Comparison of ENCODE assay signal across 8 cellular contexts in genomic region chr7:2694122-2694436, GRCh38. TPM values are rescaled to one million over a fixed set of nuclear protein-coding genes. Genes with fewer than 3 reads are reported as not detected.
DNase-seq lines count a peak whose midpoint lies in the region; ATAC-seq, FAIRE-seq and TF ChIP-seq lines count a peak whose summit lies in the region.
"Not testable (repeated sequence)": the region's sequence is repeated elsewhere in the genome, so short reads cannot be mapped to it uniquely, and the experiment has no call there.
"Had no signal": no experiment of that assay in that cellular context is flagged by ENCODE, and none has a peak within 500 bp of the region (broad histone marks: within the 10 kb centered on the region; RNA-seq: fewer than 3 reads in every experiment).

No MANE protein-coding gene starts in this region.

- TF ChIP-seq EP300 in K562 (IDR thresholded peaks at IDR 0.05; ENCODE audit: low read length), result not testable (repeated sequence)

- POLR2A ChIA-PET in K562 (lab: Yijun Ruan, JAX), result interaction anchor here (0.7 to 1.2 kb wide), 2 partner anchors 16 to 21 kb away, joined by 3 to 6 read pairs; no protein-coding TSS in a partner anchor

- WGBS in K562 (ENCODE audit: insufficient coverage, low coverage, missing lambda C conversion rate), result 46% methylated on average over 8 of the region's 8 CpGs
- 67% methylated on average over 8 of the region's 8 CpGs for WGBS in right cardiac atrium

- peak overlapping the region in 6 of 7 donors; percentile 41 to 97 (median 90) for H3K27ac Mint-ChIP-seq in CD14-positive monocyte

- H3K9me3 Mint-ChIP-seq in CD14-positive monocyte, result peaks cover 0 to 12% (median 2%) of the 10 kb centered on the region in 7 donors

- not testable (repeated sequence) for H3K4me3 ChIP-seq in K562; right cardiac atrium (ENCODE audit: low read length); osteoblast (ENCODE audit: insufficient read depth, low read length)

- not testable (repeated sequence) for H3K36me3 ChIP-seq in K562 (ENCODE audit: control insufficient read depth, insufficient read depth, low read length); osteoblast (ENCODE audit: insufficient read depth, low read length)

- H3K4me2 ChIP-seq in K562 (ENCODE audit: insufficient read depth, low read length); osteoblast (ENCODE audit: insufficient read depth, low read length): not testable (repeated sequence)

- H3K4me3 Mint-ChIP-seq in CD14-positive monocyte, result not testable (repeated sequence)

- H2AFZ ChIP-seq in K562 (ENCODE audit: low read depth, low read length), result peak overlapping the region; percentile 45; the same call in 1 of the 2 replicates
- H2AFZ ChIP-seq in osteoblast (ENCODE audit: low read length), result not testable (repeated sequence)

- not testable (repeated sequence) for H3K36me3 Mint-ChIP-seq in CD14-positive monocyte

- H3K9me1 ChIP-seq in K562 (ENCODE audit: control insufficient read depth, insufficient read depth, low read length), result not testable (repeated sequence)

- not testable (repeated sequence) for TF ChIP-seq RAD21 in K562 (CRISPR knock-in tag; conservative IDR thresholded peaks at IDR 0.05 in 1 of 2, IDR thresholded peaks at IDR 0.05 in 1 of 2)

- BruUV-seq in K562 (replicated peaks; lab: Mats Ljungman, UMichigan), result not testable (repeated sequence)

- H3K9me3 ChIP-seq in K562 (replicated peaks; ENCODE audit: control insufficient read depth, insufficient read depth, low read depth, low read length); right cardiac atrium (ENCODE audit: control insufficient read depth, low read length); osteoblast (ENCODE audit: low read depth, low read length): not testable (repeated sequence)

- CTCF ChIA-PET in K562 (lab: Yijun Ruan, JAX; ENCODE audit: low intra/inter-chr PET ratio), result not testable (repeated sequence)

- peaks cover 33 to 47% (median 37%) of the 10 kb centered on the region in 3 donors for H3K27me3 Mint-ChIP-seq in CD14-positive monocyte (ENCODE audit: low read depth in 3 of 3)

- DNase-seq in CD14-positive monocyte (ENCODE audit: low spot score); GM12891 (ENCODE audit: insufficient read length, low spot score); K562 (ENCODE audit: extremely low read depth in 1 of 4, low spot score in 3 of 4): not testable (repeated sequence)
- peak; percentile 75 for DNase-seq in RCC 7860 (ENCODE audit: low spot score)
- peak in 2 of 3 donors; percentile 9 to 31 for DNase-seq in right cardiac atrium
- peak; percentile 64 for DNase-seq in osteoblast (ENCODE audit: insufficient read length, low spot score, missing footprints)

- not testable (repeated sequence) for H3K79me2 ChIP-seq in K562 (ENCODE audit: control insufficient read depth, insufficient read depth, low read length); osteoblast (ENCODE audit: insufficient read depth, low read length)

- peaks cover 48% of the 10 kb centered on the region for H3K4me1 Mint-ChIP-seq in CD14-positive monocyte

- not testable (repeated sequence) for TF ChIP-seq CTCF in CD14-positive monocyte (IDR thresholded peaks at IDR 0.05); K562 (IDR thresholded peaks at IDR 0.05 in 2 of 3, conservative IDR thresholded peaks at IDR 0.05 in 1 of 3; ENCODE audit: insufficient read depth in 2 of 3, low read depth in 1 of 3, low read length in 3 of 3); osteoblast (IDR thresholded peaks at IDR 0.05; ENCODE audit: extremely low read depth, low read depth, low read length)

- H3K27ac ChIP-seq in K562 (ENCODE audit: extremely low read depth, low read depth, low read length); right cardiac atrium (ENCODE audit: low read length); osteoblast (ENCODE audit: low read depth, low read length): not testable (repeated sequence)

- FAIRE-seq in GM12891 (lab: Jason Lieb, UNC), result peak; percentile 43
- not testable (repeated sequence) for FAIRE-seq in RCC 7860 (lab: Jason Lieb, UNC)
- peak; percentile 81 for FAIRE-seq in K562 (lab: Jason Lieb, UNC)

- intact Hi-C loops in CD14-positive monocyte (cut with micrococcal nuclease); K562 (cut with micrococcal nuclease); right cardiac atrium (cut with DNase I): not testable (repeated sequence)

- in situ Hi-C loops in K562 (cut with MboI), result not testable (repeated sequence)

- not testable (repeated sequence) for ATAC-seq in K562, right cardiac atrium

- H3K9ac ChIP-seq in K562 (ENCODE audit: insufficient read depth in 1 of 2, low read depth in 2 of 2, low read length in 2 of 2), result not testable (repeated sequence)

- not testable (repeated sequence) for H3K4me1 ChIP-seq in K562 (replicated peaks in 1 of 2; ENCODE audit: control insufficient read depth in 2 of 2, insufficient read depth in 2 of 2, low read length in 2 of 2); right cardiac atrium (ENCODE audit: control insufficient read depth, insufficient read depth, low read length); osteoblast (ENCODE audit: insufficient read depth, low read length)

- H4K20me1 ChIP-seq in K562 (replicated peaks; ENCODE audit: control insufficient read depth, insufficient read depth, low read length); osteoblast (ENCODE audit: insufficient read depth, low read length): not testable (repeated sequence)

- not testable (repeated sequence) for TF ChIP-seq POLR2A in GM12891 (IDR thresholded peaks at IDR 0.05; ENCODE audit: low read depth, low read length); K562 (conservative IDR thresholded peaks at IDR 0.05)

- peaks cover 21 to 42% of the 10 kb centered on the region in 2 experiments for H3K27me3 ChIP-seq in K562 (ENCODE audit: control insufficient read depth in 2 of 2, insufficient read depth in 2 of 2, low read length in 2 of 2)
- not testable (repeated sequence) for H3K27me3 ChIP-seq in right cardiac atrium (ENCODE audit: control insufficient read depth, insufficient read depth); osteoblast (ENCODE audit: insufficient read depth, low read length)

TF ChIP-seq in K562, 482 proteins besides CTCF, POLR2A, EP300 and RAD21:
- TF ChIP-seq ZNF584 (CRISPR knock-in tag; IDR thresholded peaks at IDR 0.05; ENCODE audit: low read depth) (peak; percentile 46; the same call in 1 of the 2 replicates), NRF1 (conservative IDR thresholded peaks at IDR 0.05 in 1 of 2, IDR thresholded peaks at IDR 0.05 in 1 of 2) (peak in 1 of 2 experiments; percentile 38; a peak in 1 of 4 replicates), RBFOX2 (IDR thresholded peaks at IDR 0.05; ENCODE audit: low read depth, low read length) (peak; percentile 62), JUN (IDR thresholded peaks at IDR 0.05; ENCODE audit: borderline replicate concordance, low read depth, low read length) (0 out of 2 replicates have a peak, but pooled peaks have one; percentile 3), NR2C2 (tag; IDR thresholded peaks at IDR 0.05) (peak; percentile 60; the same call in 1 of the 2 replicates), ZNF175 (CRISPR knock-in tag; IDR thresholded peaks at IDR 0.05; ENCODE audit: low read depth) (peak; percentile 52), CEBPG (tag; conservative IDR thresholded peaks at IDR 0.05 in 1 of 2, IDR thresholded peaks at IDR 0.05 in 1 of 2) (peak in 1 of 2 experiments; percentile 72; a peak in 2 of 4 replicates), ATF3 (IDR thresholded peaks at IDR 0.05) (peak; percentile 53; the same call in 1 of the 2 replicates), C11orf30 (IDR thresholded peaks at IDR 0.05; ENCODE audit: low read depth) (0 out of 2 replicates have a peak, but pooled peaks have one; percentile 2)
- TF ChIP-seq JUN (CRISPR knock-in tag; IDR thresholded peaks at IDR 0.05; ENCODE audit: borderline replicate concordance); NR2C2 (CRISPR knock-in tag; IDR thresholded peaks at IDR 0.05); CEBPG (CRISPR knock-in tag; IDR thresholded peaks at IDR 0.05); ATF3 (CRISPR knock-in tag; conservative IDR thresholded peaks at IDR 0.05): not testable (repeated sequence)

RNA-seq across cellular contexts. Expression of gene AMZ1, which starts 6.1 kb away (rescaled TPM):
- polyA plus RNA-seq in CD14-positive monocyte (under 1 TPM; 0.09 to 0.14 TPM), K562 (2011; rRNA removed) (not detected in 2 replicates), K562 (2014; fragmentation: Illumina TruSeq; extraction: Trizol) (not detected in 2 replicates), K562 (2014; fragmentation: Nextera tagmentation; extraction: Ambion mirVana) (not detected), K562 (2014; rRNA removed) (not detected in 2 replicates), right cardiac atrium (0.36 TPM)
- polyA plus RNA-seq in GM12891 (2012; ENCODE audit: low read depth, missing spikeins), result 1.0 TPM
- 0.07 and 0.12 TPM in 2 replicates for total RNA-seq in K562 (2011; cell fraction: chromatin; rRNA removed; ENCODE audit: low replicate concordance)
- 0.17 TPM in 1 of 2 replicates, not detected in the other for total RNA-seq in K562 (2011; cell fraction: nucleolus; rRNA removed)
- total RNA-seq in K562 (2011; cell fraction: nucleoplasm; rRNA removed), result 0.07 and 0.08 TPM in 2 replicates
- total RNA-seq in K562 (2014; rRNA removed) (not detected in 2 replicates), K562 (2014; rRNA removed; fragmentation: Illumina TruSeq; extraction: Trizol) (not detected in 2 replicates), K562 (2015; rRNA removed; fragmentation: Illumina TruSeq; extraction: Trizol) (not detected in 2 replicates), K562 (2021) (not detected in 2 replicates), right cardiac atrium (1 to 10 TPM in 1 of 4 donors, under 1 TPM in 3; 0.45 to 1.0 (median 0.91) TPM), osteoblast (2.1 and 2.5 TPM in 2 replicates)
- not detected in 2 replicates for polyA plus RNA-seq in K562 (2011; cell fraction: cytosol; rRNA removed)
- not detected in 2 replicates for polyA plus RNA-seq in K562 (2011; cell fraction: nucleus; rRNA removed)
- polyA plus RNA-seq in K562 (2012), result 0.04 and 0.08 TPM in 2 replicates
- polyA minus RNA-seq in K562 (2011; rRNA and poly(A)+ RNA removed), result 0.04 TPM in 1 of 2 replicates, not detected in the other
- not detected in 2 replicates for polyA minus RNA-seq in K562 (2011; cell fraction: cytosol; rRNA and poly(A)+ RNA removed)
- polyA minus RNA-seq in K562 (2011; cell fraction: nucleus; rRNA and poly(A)+ RNA removed), result not detected in 2 replicates
- total RNA-seq: A673, H4 had no signal
